Comparison of ENCODE assay signal across 16 cellular contexts in genomic region chr1:118217073-118217620, GRCh38. TPM values are rescaled to one million over a fixed set of nuclear protein-coding genes. Genes with fewer than 3 reads are reported as not detected.
"Had no signal": no experiment of that assay in that cellular context is flagged by ENCODE, and none has a peak within 500 bp of the region (broad histone marks: within the 10 kb centered on the region; RNA-seq: fewer than 3 reads in every experiment).

No MANE protein-coding gene starts in this region.

- H3K36me3 Mint-ChIP-seq: activated naive CD4-positive, alpha-beta T cell treated with anti-CD3 and anti-CD28 coated beads, Interleukin-2, amount 50 U/mL, for 72 hours; natural killer cell treated with Interleukin-12 subunit alpha and Interleukin-12 subunit beta and Interleukin-15 and Interleukin-18, amount 100 ng/mL, for 72 hours had no signal

- H3K4me1 Mint-ChIP-seq: activated CD4-positive, alpha-beta memory T cell treated with anti-CD3 and anti-CD28 coated beads, Interleukin-2, amount 10 ng/mL, durations not matched to agents 7 days and 5 days had no signal

- H3K27ac Mint-ChIP-seq: activated CD4-positive, alpha-beta memory T cell treated with anti-CD3 and anti-CD28 coated beads, Interleukin-2, amount 10 ng/mL, durations not matched to agents 7 days and 5 days; activated naive CD4-positive, alpha-beta T cell treated with anti-CD3 and anti-CD28 coated beads, Interleukin-2, amount 50 U/mL, for 72 hours; activated T-cell treated with anti-CD3 and anti-CD28 coated beads, Interleukin-2, amount 50 U/mL, for 24 hours; natural killer cell treated with Interleukin-12 subunit alpha and Interleukin-12 subunit beta and Interleukin-15 and Interleukin-18, amount 100 ng/mL, for 72 hours had no signal

- H3K27me3 Mint-ChIP-seq: activated CD4-positive, alpha-beta memory T cell treated with anti-CD3 and anti-CD28 coated beads, Interleukin-2, amount 10 ng/mL, durations not matched to agents 7 days and 5 days; activated T-cell treated with anti-CD3 and anti-CD28 coated beads, Interleukin-2, amount 50 U/mL, for 24 hours; natural killer cell treated with Interleukin-12 subunit alpha and Interleukin-12 subunit beta and Interleukin-15 and Interleukin-18, amount 100 ng/mL, for 72 hours had no signal

- H3K4me3 Mint-ChIP-seq: activated CD4-positive, alpha-beta memory T cell treated with anti-CD3 and anti-CD28 coated beads, Interleukin-2, amount 10 ng/mL, durations not matched to agents 7 days and 5 days; activated T-cell treated with anti-CD3 and anti-CD28 coated beads, Interleukin-2, amount 50 U/mL, for 24 hours; natural killer cell treated with Interleukin-12 subunit alpha and Interleukin-12 subunit beta and Interleukin-15 and Interleukin-18, amount 100 ng/mL, for 72 hours had no signal

- ATAC-seq: activated naive CD4-positive, alpha-beta T cell treated with anti-CD3 and anti-CD28 coated beads, Interleukin-2, amount 50 U/mL, for 72 hours; natural killer cell treated with Interleukin-12 subunit alpha and Interleukin-12 subunit beta and Interleukin-15 and Interleukin-18, amount 100 ng/mL, for 72 hours had no signal

- H3K9me3 Mint-ChIP-seq: activated CD4-positive, alpha-beta memory T cell treated with anti-CD3 and anti-CD28 coated beads, Interleukin-2, amount 10 ng/mL, durations not matched to agents 7 days and 5 days; activated T-cell treated with anti-CD3 and anti-CD28 coated beads, Interleukin-2, amount 50 U/mL, for 24 hours had no signal

- DNase-seq: activated CD4-positive, alpha-beta memory T cell treated with anti-CD3 and anti-CD28 coated beads, Interleukin-2, amount 10 ng/mL, durations not matched to agents 7 days and 5 days; activated T-cell treated with anti-CD3 and anti-CD28 coated beads, Interleukin-2, amount 50 U/mL, for 24 hours; caudate nucleus; hypothalamus; kidney; left ventricle myocardium inferior; nucleus accumbens; posterior cingulate gyrus; small intestine; stimulated activated CD4-positive, alpha-beta T cell treated with anti-CD3 and anti-CD28 coated beads, Interleukin-4, amount 100 ng/mL, for 4 hours; stimulated activated CD8-positive, alpha-beta memory T cell treated with anti-CD3 and anti-CD28 coated beads, Interleukin-4, amount 100 ng/mL, for 48 hours; stimulated activated naive CD4-positive, alpha-beta T cell treated with Interleukin-2 at 50 U/mL for 16 hours; substantia nigra; uterus had no signal

RNA-seq across cellular contexts. Expression of gene SPAG17, which starts 32.1 kb away (rescaled TPM):
- total RNA-seq: activated CD4-positive, alpha-beta memory T cell treated with anti-CD3 and anti-CD28 coated beads, Interleukin-2, amount 10 ng/mL, durations not matched to agents 7 days and 5 days; activated naive CD4-positive, alpha-beta T cell treated with anti-CD3 and anti-CD28 coated beads, Interleukin-2, amount 50 U/mL, for 72 hours; left ventricle myocardium inferior had no signal
